In the genomic region with DNA sequence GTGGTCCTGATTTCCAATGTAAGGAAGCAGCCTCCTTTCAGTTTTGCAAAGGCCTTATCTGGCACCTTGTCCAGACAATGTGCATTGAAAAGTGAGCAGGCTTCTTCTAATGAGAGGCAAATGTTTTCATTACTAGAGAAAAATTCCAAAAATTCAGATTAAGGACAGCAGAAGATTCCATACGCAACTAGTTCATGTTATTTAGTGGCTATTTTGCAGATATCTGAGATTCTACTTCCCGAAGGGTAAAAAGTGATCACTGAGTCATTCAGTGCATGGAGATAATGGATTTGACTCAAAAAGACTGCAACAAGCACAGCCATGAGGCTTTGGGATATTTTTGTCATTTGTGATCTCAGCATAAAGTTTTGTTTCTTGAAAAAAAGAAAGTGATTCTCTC, we compare ENCODE assay signal across 17 cellular contexts. TPM values are rescaled to one million over a fixed set of nuclear protein-coding genes. Genes with fewer than 3 reads are reported as not detected.
DNase-seq lines count a peak whose midpoint lies in the region; TF ChIP-seq lines count a peak whose summit lies in the region.
"Had no signal": no experiment of that assay in that cellular context is flagged by ENCODE, and none has a peak within 500 bp of the region (broad histone marks: within the 10 kb centered on the region; RNA-seq: fewer than 3 reads in every experiment).

No MANE protein-coding gene starts in this region.

- 50 to 92% methylated on average over 1 to 2 of the region's 2 CpGs for WGBS in mesodermal cell (ENCODE audit: insufficient coverage in 2 of 2), 2 experiments
- 70 to 77% methylated on average over 2 of the region's 2 CpGs for WGBS in transverse colon (ENCODE audit: low coverage in 1 of 2), 2 donors
- 88 to 97% methylated on average over 2 of the region's 2 CpGs for WGBS in endodermal cell (ENCODE audit: insufficient coverage in 1 of 2, insufficient read length in 1 of 2), 2 experiments

- peaks cover 68% of the 10 kb centered on the region for H3K4me1 Mint-ChIP-seq in endodermal cell
- H3K4me1 Mint-ChIP-seq: activated naive CD4-positive, alpha-beta T cell treated with anti-CD3 and anti-CD28 coated beads, Interleukin-2, amount 50 U/mL, for 24 hours had no signal

- TF ChIP-seq CTCF in transverse colon (IDR thresholded peaks at IDR 0.05) (no peak), endodermal cell (conservative IDR thresholded peaks at IDR 0.05) (no peak)

- H3K4me3 Mint-ChIP-seq in endodermal cell, result no peak overlapping the region
- H3K4me3 Mint-ChIP-seq: activated naive CD4-positive, alpha-beta T cell treated with anti-CD3 and anti-CD28 coated beads, Interleukin-2, amount 50 U/mL, for 24 hours; CD8-positive, alpha-beta T cell; stimulated activated naive CD8-positive, alpha-beta T cell treated with anti-CD3 and anti-CD28 coated beads, Interleukin-15, amount 100 ng/mL, for 72 hours had no signal

- H3K27me3 ChIP-seq in transverse colon, result no peaks in the 10 kb centered on the region
- H3K27me3 ChIP-seq in endodermal cell (ENCODE audit: control insufficient read depth, insufficient read depth, low read length, poor library complexity, severe bottlenecking), result no peaks in the 10 kb centered on the region
- H3K27me3 ChIP-seq: colonic mucosa, neutrophil had no signal

- TF ChIP-seq EP300 in transverse colon (IDR thresholded peaks at IDR 0.05; ENCODE audit: low read depth), result no peak

- H3K4me1 ChIP-seq in mesodermal cell (ENCODE audit: control insufficient read depth, insufficient read depth, low read length, poor library complexity, severe bottlenecking) (peaks cover 42% of the 10 kb centered on the region), transverse colon (peaks cover 27 to 73% (median 49%) of the 10 kb centered on the region in 4 donors), endodermal cell (ENCODE audit: control insufficient read depth, insufficient read depth, low read length) (peaks cover 36% of the 10 kb centered on the region)

- H3K36me3 ChIP-seq in mesodermal cell (ENCODE audit: control insufficient read depth, insufficient read depth, low read length), result no peaks in the 10 kb centered on the region
- H3K36me3 ChIP-seq in transverse colon, result no peaks in the 10 kb centered on the region
- no peaks in the 10 kb centered on the region for H3K36me3 ChIP-seq in endodermal cell (ENCODE audit: control insufficient read depth, insufficient read depth, low read length)
- H3K36me3 ChIP-seq: colonic mucosa, neutrophil had no signal

- intact Hi-C loops in transverse colon (cut with DNase I; ENCODE audit: low total_unique reads), result no loop called here

- no peaks in the 10 kb centered on the region for H3K9me3 Mint-ChIP-seq in endodermal cell
- H3K9me3 Mint-ChIP-seq: activated naive CD4-positive, alpha-beta T cell treated with anti-CD3 and anti-CD28 coated beads, Interleukin-2, amount 50 U/mL, for 24 hours; CD8-positive, alpha-beta T cell; stimulated activated naive CD8-positive, alpha-beta T cell treated with anti-CD3 and anti-CD28 coated beads, Interleukin-15, amount 100 ng/mL, for 72 hours had no signal

- peak; percentile 38 for DNase-seq in HS-27A (ENCODE audit: low read depth)
- DNase-seq in caudate nucleus (lab: John Stamatoyannopoulos, UW), result peak in 1 of 61 donors; percentile 7
- DNase-seq in transverse colon, result no peak
- no peak for DNase-seq in GF-D8 (lab: John Stamatoyannopoulos, UW)
- no peak for DNase-seq in endodermal cell
- no peak for DNase-seq in activated CD4-positive, CD25-positive, alpha-beta regulatory T cell treated with anti-CD3 and anti-CD28 coated beads, Interleukin-2, amount 50 U/mL, for 72 hours
- DNase-seq: CD8-positive, alpha-beta T cell; colonic mucosa; NCI-H82; stimulated activated naive CD8-positive, alpha-beta T cell treated with anti-CD3 and anti-CD28 coated beads, Interleukin-15, amount 100 ng/mL, for 72 hours had no signal

- in situ Hi-C loops in transverse colon (cut with MboI; ENCODE audit: low pct_ligation_motif_present in 1 of 4, low pct_unique_long_range_greater_than_20kb in 1 of 4, low sequenced_read_pairs in 3 of 4), result no loop called here

- H3K27ac Mint-ChIP-seq in endodermal cell, result no peak overlapping the region
- H3K27ac Mint-ChIP-seq: activated naive CD4-positive, alpha-beta T cell treated with anti-CD3 and anti-CD28 coated beads, Interleukin-2, amount 50 U/mL, for 24 hours; CD8-positive, alpha-beta T cell; stimulated activated naive CD8-positive, alpha-beta T cell treated with anti-CD3 and anti-CD28 coated beads, Interleukin-15, amount 100 ng/mL, for 72 hours had no signal

- H3K4me3 ChIP-seq in mesodermal cell (ENCODE audit: extremely low read depth, insufficient read depth, low read length, poor library complexity, severe bottlenecking), result no peak overlapping the region
- no peak overlapping the region for H3K4me3 ChIP-seq in transverse colon
- H3K4me3 ChIP-seq in endodermal cell (ENCODE audit: low read length), result no peak overlapping the region
- H3K4me3 ChIP-seq: colonic mucosa, skin epidermis had no signal

- no peak for TF ChIP-seq POLR2A in transverse colon (IDR thresholded peaks at IDR 0.05)

- no peaks in the 10 kb centered on the region for H3K27me3 Mint-ChIP-seq in endodermal cell (ENCODE audit: insufficient read depth)
- H3K27me3 Mint-ChIP-seq: activated naive CD4-positive, alpha-beta T cell treated with anti-CD3 and anti-CD28 coated beads, Interleukin-2, amount 50 U/mL, for 24 hours; stimulated activated naive CD8-positive, alpha-beta T cell treated with anti-CD3 and anti-CD28 coated beads, Interleukin-15, amount 100 ng/mL, for 72 hours had no signal

- H3K36me3 Mint-ChIP-seq in endodermal cell (ENCODE audit: low read depth), result no peaks in the 10 kb centered on the region
- H3K36me3 Mint-ChIP-seq: activated naive CD4-positive, alpha-beta T cell treated with anti-CD3 and anti-CD28 coated beads, Interleukin-2, amount 50 U/mL, for 24 hours; CD8-positive, alpha-beta T cell had no signal

- H3K9me3 ChIP-seq in mesodermal cell (ENCODE audit: control insufficient read depth, low read length) (no peaks in the 10 kb centered on the region), transverse colon (no peaks in the 10 kb centered on the region), endodermal cell (ENCODE audit: control insufficient read depth, low read length) (no peaks in the 10 kb centered on the region)
- H3K9me3 ChIP-seq: colonic mucosa, neutrophil had no signal

- peak overlapping the region; percentile 65 for H3K27ac ChIP-seq in caudate nucleus (ENCODE audit: low read depth, low read length)
- peak overlapping the region; percentile 72 for H3K27ac ChIP-seq in mesodermal cell (ENCODE audit: low read depth, low read length, severe bottlenecking)
- peak overlapping the region; percentile 71 to 84 (median 78) for H3K27ac ChIP-seq in transverse colon
- no peak overlapping the region for H3K27ac ChIP-seq in endodermal cell (ENCODE audit: low read depth, low read length)
- H3K27ac ChIP-seq: colonic mucosa, neutrophil had no signal

- H3K9ac ChIP-seq in endodermal cell (ENCODE audit: extremely low read depth, low read length, poor library complexity, severe bottlenecking), result no peak overlapping the region

RNA-seq across cellular contexts. Expression of gene METTL24, which starts 29.9 kb away (rescaled TPM):
- 2.5 TPM for polyA plus RNA-seq in mesodermal cell (2013, experiment 1 of 2)
- polyA plus RNA-seq in mesodermal cell (2013, experiment 2 of 2), result 2.7 TPM
- 10 to 100 TPM in 2 of 4 donors, 1 to 10 TPM in 2; 1.4 to 59.9 (median 14.7) TPM for total RNA-seq in transverse colon
- 1 to 10 TPM in 1 of 2 donors, under 1 TPM in 1; 0.24 to 1.3 TPM for total RNA-seq in endodermal cell
- polyA plus RNA-seq in endodermal cell (2013, experiment 1 of 2), result 3.2 TPM
- polyA plus RNA-seq in endodermal cell (2013, experiment 2 of 2), result 2.5 TPM
- total RNA-seq: lung microvascular endothelial cell; RPMI7951; T-helper 1 cell treated with Interleukin-12 subunit alpha and Interleukin-12 subunit beta and Interleukin-4 antibody, amounts not matched to agents 30 ng/mL and 1 ng/mL, for 36 hours had no signal
